13 cellular contexts compared by ENCODE assay signal in genomic region chr5:123156577-123157296, GRCh38.
DNase-seq lines count a peak whose midpoint lies in the region; ATAC-seq and TF ChIP-seq lines count a peak whose summit lies in the region.
"Had no signal": no experiment of that assay in that cellular context is flagged by ENCODE, and none has a peak within 500 bp of the region (broad histone marks: within the 10 kb centered on the region; RNA-seq: fewer than 3 reads in every experiment).

No MANE protein-coding gene starts in this region.

- H3K4me3 ChIP-seq in adipocyte (ENCODE audit: low read length): peak overlapping the region; percentile 66
- H3K4me3 ChIP-seq: HAP-1 had no signal

- POLR2A ChIA-PET in naive thymus-derived CD8-positive, alpha-beta T cell (lab: Charles Lee): no interaction called here

- H3K9ac ChIP-seq in adipocyte (ENCODE audit: low read length): peak overlapping the region; percentile 3

- H3K4me1 Mint-ChIP-seq in type B pancreatic cell (ENCODE audit: unreplicated experiment): peaks cover 52% of the 10 kb centered on the region
- no peaks in the 10 kb centered on the region for H3K4me1 Mint-ChIP-seq in naive thymus-derived CD8-positive, alpha-beta T cell
- H3K4me1 Mint-ChIP-seq: stimulated activated memory B cell treated with anti-CD40 and anti-IgM and Interleukin-4, amounts not matched to agents 10 μg/mL and 1 μg/mL and 100 μg/mL, for 72 hours had no signal

- TF ChIP-seq CTCF in type B pancreatic cell (conservative IDR thresholded peaks at IDR 0.05): no peak

- peak overlapping the region; percentile 29 for H3K4me3 Mint-ChIP-seq in type B pancreatic cell
- no peak overlapping the region for H3K4me3 Mint-ChIP-seq in naive thymus-derived CD8-positive, alpha-beta T cell
- H3K4me3 Mint-ChIP-seq: activated T-helper 1 cell treated with anti-CD3 and anti-CD28 coated beads, Interleukin-12 subunit alpha, Interleukin-12 subunit beta, Interleukin-2, Interleukin-4 antibody, amounts not matched to agents 30 ng/mL and 10 ng/mL and 1 ng/mL, durations not matched to agents 14 hours and 24 hours and 36 hours; stimulated activated memory B cell treated with anti-CD40 and anti-IgM and Interleukin-4, amounts not matched to agents 10 μg/mL and 1 μg/mL and 100 μg/mL, for 72 hours had no signal

- H3K36me3 Mint-ChIP-seq in type B pancreatic cell: peaks cover 8% of the 10 kb centered on the region
- H3K36me3 Mint-ChIP-seq in naive thymus-derived CD8-positive, alpha-beta T cell: no peaks in the 10 kb centered on the region
- H3K36me3 Mint-ChIP-seq: stimulated activated memory B cell treated with anti-CD40 and anti-IgM and Interleukin-4, amounts not matched to agents 10 μg/mL and 1 μg/mL and 100 μg/mL, for 72 hours had no signal

- no peak overlapping the region for H3K27ac Mint-ChIP-seq in type B pancreatic cell
- no peak overlapping the region for H3K27ac Mint-ChIP-seq in naive thymus-derived CD8-positive, alpha-beta T cell
- H3K27ac Mint-ChIP-seq: activated T-helper 1 cell treated with anti-CD3 and anti-CD28 coated beads, Interleukin-12 subunit alpha, Interleukin-12 subunit beta, Interleukin-2, Interleukin-4 antibody, amounts not matched to agents 30 ng/mL and 10 ng/mL and 1 ng/mL, durations not matched to agents 14 hours and 24 hours and 36 hours; stimulated activated memory B cell treated with anti-CD40 and anti-IgM and Interleukin-4, amounts not matched to agents 10 μg/mL and 1 μg/mL and 100 μg/mL, for 72 hours had no signal

- no peaks in the 10 kb centered on the region for H3K36me3 ChIP-seq in adipocyte (ENCODE audit: control insufficient read depth, insufficient read depth, low read length, severe bottlenecking)
- H3K36me3 ChIP-seq: HAP-1 had no signal

- H3K9me3 ChIP-seq in adipocyte (ENCODE audit: control insufficient read depth, low read length): no peaks in the 10 kb centered on the region
- H3K9me3 ChIP-seq: HAP-1 had no signal

- no peak for ATAC-seq in GM18519 (IDR thresholded peaks at IDR 0.05; ENCODE audit: low FRiP score, unreplicated experiment)
- no peak for ATAC-seq in naive thymus-derived CD8-positive, alpha-beta T cell
- ATAC-seq: stimulated activated memory B cell treated with anti-CD40 and anti-IgM and Interleukin-4, amounts not matched to agents 10 μg/mL and 1 μg/mL and 100 μg/mL, for 72 hours had no signal

- H3K4me1 ChIP-seq in adipocyte (ENCODE audit: control insufficient read depth, insufficient read depth, low read length): peaks cover 20% of the 10 kb centered on the region
- H3K4me1 ChIP-seq: HAP-1 had no signal

- H3K27me3 Mint-ChIP-seq in type B pancreatic cell: peaks cover 15% of the 10 kb centered on the region
- peaks cover 0 to 24% (median 12%) of the 10 kb centered on the region in 5 donors for H3K27me3 Mint-ChIP-seq in naive thymus-derived CD8-positive, alpha-beta T cell

- no peaks in the 10 kb centered on the region for H3K27me3 ChIP-seq in adipocyte (replicated peaks; ENCODE audit: control insufficient read depth, insufficient read depth, low read length)

- H3K9me3 Mint-ChIP-seq in type B pancreatic cell: no peaks in the 10 kb centered on the region
- peaks cover 0 to 11% (median 0%) of the 10 kb centered on the region in 9 donors for H3K9me3 Mint-ChIP-seq in naive thymus-derived CD8-positive, alpha-beta T cell
- H3K9me3 Mint-ChIP-seq: activated T-helper 1 cell treated with anti-CD3 and anti-CD28 coated beads, Interleukin-12 subunit alpha, Interleukin-12 subunit beta, Interleukin-2, Interleukin-4 antibody, amounts not matched to agents 30 ng/mL and 10 ng/mL and 1 ng/mL, durations not matched to agents 14 hours and 24 hours and 36 hours; stimulated activated memory B cell treated with anti-CD40 and anti-IgM and Interleukin-4, amounts not matched to agents 10 μg/mL and 1 μg/mL and 100 μg/mL, for 72 hours had no signal

- DNase-seq in DMS53 (lab: John Stamatoyannopoulos, UW) (peak; percentile 46), DMS53 treated with DMSO at 0.1 percent for 48 hours (lab: John Stamatoyannopoulos, UW; ENCODE audit: unreplicated experiment) (no peak), adipocyte (ENCODE audit: low read depth) (peak; percentile 85), iris pigment epithelial cell (ENCODE audit: low read depth) (peak; percentile 83), type B pancreatic cell (ENCODE audit: extremely low spot score, unreplicated experiment) (no peak), NCI-H2081 (lab: John Stamatoyannopoulos, UW) (no peak)
- no peak for DNase-seq in naive thymus-derived CD8-positive, alpha-beta T cell
- DNase-seq: cortex of kidney, NCI-H1105 treated with DMSO at 0.1 percent for 48 hours had no signal

Comparison
In these comparisons a context has a peak if more than half of its experiments do, and no peak if none do; other contexts are left out.
1. DNase-seq: peak in DMS53 (single experiment), adipocyte (single experiment) and iris pigment epithelial cell (single experiment); none in DMS53 treated with DMSO at 0.1 percent for 48 hours (single experiment), type B pancreatic cell (single experiment), NCI-H2081 (0 of 2) and naive thymus-derived CD8-positive, alpha-beta T cell (0 of 10).